17 cellular contexts compared by ENCODE assay signal in genomic region chr2:234555161-234555560, GRCh38. TPM values are rescaled to one million over a fixed set of nuclear protein-coding genes. Genes with fewer than 3 reads are reported as not detected.
DNase-seq lines count a peak whose midpoint lies in the region; ATAC-seq, FAIRE-seq and TF ChIP-seq lines count a peak whose summit lies in the region.
"Had no signal": no experiment of that assay in that cellular context is flagged by ENCODE, and none has a peak within 500 bp of the region (broad histone marks: within the 10 kb centered on the region; RNA-seq: fewer than 3 reads in every experiment).

No MANE protein-coding gene starts in this region.

- H3K9ac ChIP-seq in BLaER1 treated with 17β-estradiol and CSF1 and Interleukin-3, amounts not matched to agents 10 nM and 100 nM, result no peak overlapping the region

- H3F3A ChIP-seq in GM23338 (replicated peaks; ENCODE audit: low read depth), result no peaks in the 10 kb centered on the region

- no peaks in the 10 kb centered on the region for H4K20me1 ChIP-seq in BLaER1 treated with 17β-estradiol and CSF1 and Interleukin-3, amounts not matched to agents 10 nM and 100 nM
- H4K20me1 ChIP-seq in GM23338 (replicated peaks; ENCODE audit: insufficient read depth), result no peaks in the 10 kb centered on the region

- H3K27me3 Mint-ChIP-seq in stimulated activated memory B cell treated with anti-CD40 and anti-IgM and Interleukin-4, amounts not matched to agents 10 μg/mL and 1 μg/mL and 100 μg/mL, for 72 hours, result peaks cover 23% of the 10 kb centered on the region
- H3K27me3 Mint-ChIP-seq in GM23338 (ENCODE audit: insufficient read depth, low read depth, poor library complexity), result peaks cover 5% of the 10 kb centered on the region

- TF ChIP-seq CTCF in HEK293 (tag by site-specific recombination; IDR thresholded peaks at IDR 0.05) (no peak), bronchial epithelial cell (IDR thresholded peaks at IDR 0.05; ENCODE audit: insufficient read depth, low read length, severe bottlenecking) (no peak), GM23338 (conservative IDR thresholded peaks at IDR 0.05; ENCODE audit: low read depth in 2 of 2) (no peak)

- H3K36me3 Mint-ChIP-seq in stimulated activated memory B cell treated with anti-CD40 and anti-IgM and Interleukin-4, amounts not matched to agents 10 μg/mL and 1 μg/mL and 100 μg/mL, for 72 hours, result peaks cover 6% of the 10 kb centered on the region
- H3K36me3 Mint-ChIP-seq in GM23338 (ENCODE audit: low read depth), result peaks cover 6% of the 10 kb centered on the region
- H3K36me3 Mint-ChIP-seq: CD14-positive monocyte; CD4-positive, alpha-beta memory T cell had no signal

- H3K79me2 ChIP-seq in GM23338 (replicated peaks; ENCODE audit: insufficient read depth), result no peaks in the 10 kb centered on the region

- peak overlapping the region; percentile 22 for H3K27ac Mint-ChIP-seq in stimulated activated memory B cell treated with anti-CD40 and anti-IgM and Interleukin-4, amounts not matched to agents 10 μg/mL and 1 μg/mL and 100 μg/mL, for 72 hours
- no peak overlapping the region for H3K27ac Mint-ChIP-seq in GM23338
- H3K27ac Mint-ChIP-seq: CD4-positive, alpha-beta memory T cell had no signal

- no peaks in the 10 kb centered on the region for H3K36me3 ChIP-seq in BLaER1 treated with 17β-estradiol and CSF1 and Interleukin-3, amounts not matched to agents 10 nM and 100 nM
- H3K36me3 ChIP-seq in HEK293 (ENCODE audit: control insufficient read depth in 2 of 2, insufficient read depth in 1 of 2, low read length in 2 of 2), result no peaks in the 10 kb centered on the region
- no peaks in the 10 kb centered on the region for H3K36me3 ChIP-seq in bronchial epithelial cell (ENCODE audit: control insufficient read depth, insufficient read depth, low read length)
- no peaks in the 10 kb centered on the region for H3K36me3 ChIP-seq in GM23338 (ENCODE audit: insufficient read depth)
- H3K36me3 ChIP-seq: BE2C had no signal

- H3K9me2 ChIP-seq in GM23338 (ENCODE audit: insufficient read depth), result peaks cover 7% of the 10 kb centered on the region; the same call in 1 of the 2 replicates

- H3K9me3 Mint-ChIP-seq in stimulated activated memory B cell treated with anti-CD40 and anti-IgM and Interleukin-4, amounts not matched to agents 10 μg/mL and 1 μg/mL and 100 μg/mL, for 72 hours, result peaks cover 4% of the 10 kb centered on the region
- peaks cover 4% of the 10 kb centered on the region; the same call in 2 of the 3 replicates for H3K9me3 Mint-ChIP-seq in GM23338

- POLR2A ChIA-PET in HEK293 (lab: Yijun Ruan, JAX), result no interaction called here

- peaks cover 31% of the 10 kb centered on the region for H3K4me1 Mint-ChIP-seq in stimulated activated memory B cell treated with anti-CD40 and anti-IgM and Interleukin-4, amounts not matched to agents 10 μg/mL and 1 μg/mL and 100 μg/mL, for 72 hours
- peaks cover 8% of the 10 kb centered on the region; the same call in 2 of the 3 replicates for H3K4me1 Mint-ChIP-seq in GM23338
- H3K4me1 Mint-ChIP-seq: CD14-positive monocyte had no signal

- H3K4me3 Mint-ChIP-seq in stimulated activated memory B cell treated with anti-CD40 and anti-IgM and Interleukin-4, amounts not matched to agents 10 μg/mL and 1 μg/mL and 100 μg/mL, for 72 hours, result no peak overlapping the region
- no peak overlapping the region for H3K4me3 Mint-ChIP-seq in GM23338
- H3K4me3 Mint-ChIP-seq: CD14-positive monocyte; CD4-positive, alpha-beta memory T cell; H9 had no signal

- intact Hi-C loops in right cardiac atrium (cut with DNase I), result no loop called here

- peaks cover 6 to 33% (median 9%) of the 10 kb centered on the region in 11 experiments; a peak in 16 of 22 replicates for H3K9me3 ChIP-seq in BLaER1 treated with 17β-estradiol and CSF1 and Interleukin-3, amounts not matched to agents 10 nM and 100 nM (replicated peaks in 1 of 11)
- H3K9me3 ChIP-seq in HEK293 (ENCODE audit: control insufficient read depth, insufficient read depth, low read depth, low read length), result no peaks in the 10 kb centered on the region
- no peaks in the 10 kb centered on the region for H3K9me3 ChIP-seq in right cardiac atrium (ENCODE audit: control insufficient read depth, low read length)

- peaks cover 0 to 32% (median 25%) of the 10 kb centered on the region in 10 experiments; a peak in 16 of 20 replicates for H3K4me1 ChIP-seq in BLaER1 treated with 17β-estradiol and CSF1 and Interleukin-3, amounts not matched to agents 10 nM and 100 nM
- H3K4me1 ChIP-seq in HEK293 (ENCODE audit: control insufficient read depth, insufficient read depth, low read length) (no peaks in the 10 kb centered on the region), GM23338 (ENCODE audit: insufficient read depth) (no peaks in the 10 kb centered on the region), right cardiac atrium (ENCODE audit: control insufficient read depth, insufficient read depth, low read length) (no peaks in the 10 kb centered on the region)
- H3K4me1 ChIP-seq: BE2C had no signal

- H3K27ac ChIP-seq in BLaER1 treated with 17β-estradiol and CSF1 and Interleukin-3, amounts not matched to agents 10 nM and 100 nM, result no peak overlapping the region
- H3K27ac ChIP-seq in HEK293 (ENCODE audit: extremely low read depth, low read depth, low read length) (no peak overlapping the region), GM23338 (ENCODE audit: low read depth) (no peak overlapping the region), right cardiac atrium (ENCODE audit: low read length) (no peak overlapping the region)
- H3K27ac ChIP-seq: HL-60 had no signal

- no peak overlapping the region for H2AFZ ChIP-seq in GM23338

- H3K4me3 ChIP-seq in BLaER1 treated with 17β-estradiol and CSF1 and Interleukin-3, amounts not matched to agents 10 nM and 100 nM, result no peak overlapping the region
- H3K4me3 ChIP-seq in HEK293 (ENCODE audit: low read depth, low read length), result no peak overlapping the region
- H3K4me3 ChIP-seq in bronchial epithelial cell (ENCODE audit: low read depth, low read length), result no peak overlapping the region
- H3K4me3 ChIP-seq in GM23338, result no peak overlapping the region
- H3K4me3 ChIP-seq in right cardiac atrium (ENCODE audit: low read length), result no peak overlapping the region
- H3K4me3 ChIP-seq: GM12878 had no signal

- DNase-seq in bronchial epithelial cell (ENCODE audit: low read depth) (no peak), NCI-H1930 (lab: John Stamatoyannopoulos, UW) (no peak), GM23338 (ENCODE audit: low spot score) (no peak), right cardiac atrium (no peak)
- DNase-seq: ACHN; BE2C; CD4-positive, alpha-beta memory T cell; H9; KG1 had no signal

- CTCF ChIA-PET in HEK293 (lab: Yijun Ruan, JAX), result interaction anchor here (0.6 kb wide), 1 partner anchor 811 kb away, joined by 3 read pairs; no protein-coding TSS in a partner anchor

- no peaks in the 10 kb centered on the region for H3K27me3 ChIP-seq in BLaER1 treated with 17β-estradiol and CSF1 and Interleukin-3, amounts not matched to agents 10 nM and 100 nM
- H3K27me3 ChIP-seq in bronchial epithelial cell (ENCODE audit: control insufficient read depth, insufficient read depth, low read length) (no peaks in the 10 kb centered on the region), GM23338 (ENCODE audit: insufficient read depth) (no peaks in the 10 kb centered on the region), right cardiac atrium (ENCODE audit: control insufficient read depth, insufficient read depth) (no peaks in the 10 kb centered on the region)
- H3K27me3 ChIP-seq: BE2C had no signal

- peak; percentile 52 for FAIRE-seq in bronchial epithelial cell (lab: Jason Lieb, UNC)
- FAIRE-seq: A204.1, GM12878, H1 had no signal

- ATAC-seq in stimulated activated memory B cell treated with anti-CD40 and anti-IgM and Interleukin-4, amounts not matched to agents 10 μg/mL and 1 μg/mL and 100 μg/mL, for 72 hours, result no peak
- ATAC-seq in GM23338, result no peak
- ATAC-seq in right cardiac atrium, result no peak
- ATAC-seq: GM12878 had no signal

- peak overlapping the region in 9 of 11 experiments; percentile 20 to 72 (median 57); a peak in 16 of 22 replicates for H3K4me2 ChIP-seq in BLaER1 treated with 17β-estradiol and CSF1 and Interleukin-3, amounts not matched to agents 10 nM and 100 nM
- H3K4me2 ChIP-seq in GM23338, result no peak overlapping the region

TF ChIP-seq in HEK293, 187 proteins besides CTCF, POLR2A, EP300 and RAD21:
- TF ChIP-seq RBAK (tag by site-specific recombination; IDR thresholded peaks at IDR 0.05), result peak; percentile 94
- TF ChIP-seq ZNF580 (tag by site-specific recombination; IDR thresholded peaks at IDR 0.05), result no peak

TF ChIP-seq in GM23338, 12 proteins besides CTCF, POLR2A, EP300 and RAD21:
- TF ChIP-seq ZNF114 (CRISPR knock-in tag; IDR thresholded peaks at IDR 0.05), result no peak

RNA-seq across cellular contexts. Expression of gene ARL4C, which starts 58.3 kb away (rescaled TPM):
- total RNA-seq in bronchial epithelial cell (7.8 and 9.5 TPM in 2 replicates), right cardiac atrium (1 to 10 TPM; 2.3 to 5.8 (median 4.4) TPM)
- total RNA-seq in GM23338 (2014; rRNA removed; shearing (Covaris generic)), result 9.1 and 9.9 TPM in 2 replicates
- polyA plus RNA-seq in GM23338 (2016; fragmentation: Nextera tagmentation; extraction: Ambion mirVana) (5.6 and 5.8 TPM in 2 replicates), right cardiac atrium (1.2 TPM)
